16 cellular contexts compared by ENCODE assay signal in genomic region chr4:47482326-47482725, GRCh38. TPM values are rescaled to one million over a fixed set of nuclear protein-coding genes. Genes with fewer than 3 reads are reported as not detected.
DNase-seq lines count a peak whose midpoint lies in the region; ATAC-seq and TF ChIP-seq lines count a peak whose summit lies in the region.
"Had no signal": no experiment of that assay in that cellular context is flagged by ENCODE, and none has a peak within 500 bp of the region (broad histone marks: within the 10 kb centered on the region; RNA-seq: fewer than 3 reads in every experiment).

No MANE protein-coding gene starts in this region.

- ATAC-seq in stimulated activated memory B cell treated with anti-CD40 and anti-IgM and Interleukin-4, amounts not matched to agents 10 μg/mL and 1 μg/mL and 100 μg/mL, for 72 hours, result no peak
- ATAC-seq in HG03045 (IDR thresholded peaks at IDR 0.05; ENCODE audit: unreplicated experiment) (no peak), HG02981 (IDR thresholded peaks at IDR 0.05; ENCODE audit: unreplicated experiment) (no peak)

- TF ChIP-seq CTCF in SU-DHL-6 (IDR thresholded peaks at IDR 0.05; ENCODE audit: insufficient read depth, low read length, poor library complexity, severe bottlenecking) (no peak), ascending aorta (IDR thresholded peaks at IDR 0.05) (no peak)

- no peaks in the 10 kb centered on the region for H3K79me2 ChIP-seq in SU-DHL-6 (ENCODE audit: insufficient read depth, low read length)

- peak overlapping the region; percentile 31 for H3K4me2 ChIP-seq in SU-DHL-6 (ENCODE audit: low read depth, low read length, poor library complexity, severe bottlenecking)

- peaks cover 4% of the 10 kb centered on the region; the same call in 1 of the 2 replicates for H3F3A ChIP-seq in SU-DHL-6 (ENCODE audit: insufficient read depth)

- no peaks in the 10 kb centered on the region for H3K9me3 ChIP-seq in SU-DHL-6 (ENCODE audit: insufficient read depth, low read length)
- no peaks in the 10 kb centered on the region for H3K9me3 ChIP-seq in ascending aorta
- H3K9me3 ChIP-seq: thoracic aorta had no signal

- H3K9ac ChIP-seq in SU-DHL-6 (ENCODE audit: low read length), result no peak overlapping the region

- H3K4me1 ChIP-seq in ascending aorta, result peaks cover 0 to 7% of the 10 kb centered on the region in 2 donors

- no peaks in the 10 kb centered on the region for H3K36me3 ChIP-seq in SU-DHL-6 (ENCODE audit: low read length)
- no peaks in the 10 kb centered on the region for H3K36me3 ChIP-seq in ascending aorta
- H3K36me3 ChIP-seq: thoracic aorta had no signal

- H3K4me3 Mint-ChIP-seq in stimulated activated memory B cell treated with anti-CD40 and anti-IgM and Interleukin-4, amounts not matched to agents 10 μg/mL and 1 μg/mL and 100 μg/mL, for 72 hours, result no peak overlapping the region
- H3K4me3 Mint-ChIP-seq: activated naive CD4-positive, alpha-beta T cell treated with anti-CD3 and anti-CD28 coated beads, Interleukin-2, amount 50 U/mL, for 24 hours had no signal

- no peaks in the 10 kb centered on the region for H3K27me3 Mint-ChIP-seq in stimulated activated memory B cell treated with anti-CD40 and anti-IgM and Interleukin-4, amounts not matched to agents 10 μg/mL and 1 μg/mL and 100 μg/mL, for 72 hours
- H3K27me3 Mint-ChIP-seq: activated naive CD4-positive, alpha-beta T cell treated with anti-CD3 and anti-CD28 coated beads, Interleukin-2, amount 50 U/mL, for 24 hours had no signal

- no peak overlapping the region for H3K4me3 ChIP-seq in SU-DHL-6 (ENCODE audit: insufficient read depth, low read length, poor library complexity, severe bottlenecking)
- H3K4me3 ChIP-seq in ascending aorta, result no peak overlapping the region
- H3K4me3 ChIP-seq: thoracic aorta had no signal

- H3K27ac ChIP-seq in SU-DHL-6 (ENCODE audit: low read depth, low read length) (no peak overlapping the region), ascending aorta (peak overlapping the region in 1 of 2 donors; percentile 58)
- H3K27ac ChIP-seq: 22Rv1, HL-60, thoracic aorta had no signal

- H4K20me1 ChIP-seq in SU-DHL-6 (ENCODE audit: low read depth, low read length), result no peaks in the 10 kb centered on the region

- peak overlapping the region; percentile 65 for H2AFZ ChIP-seq in SU-DHL-6 (ENCODE audit: low read depth, low read length, severe bottlenecking)

- intact Hi-C loops in ascending aorta (cut with DNase I), result no loop called here

- H3K9me3 Mint-ChIP-seq in stimulated activated memory B cell treated with anti-CD40 and anti-IgM and Interleukin-4, amounts not matched to agents 10 μg/mL and 1 μg/mL and 100 μg/mL, for 72 hours, result no peaks in the 10 kb centered on the region
- H3K9me3 Mint-ChIP-seq: activated naive CD4-positive, alpha-beta T cell treated with anti-CD3 and anti-CD28 coated beads, Interleukin-2, amount 50 U/mL, for 24 hours had no signal

- peak overlapping the region; percentile 45 for H3K27ac Mint-ChIP-seq in stimulated activated memory B cell treated with anti-CD40 and anti-IgM and Interleukin-4, amounts not matched to agents 10 μg/mL and 1 μg/mL and 100 μg/mL, for 72 hours
- H3K27ac Mint-ChIP-seq: activated naive CD4-positive, alpha-beta T cell treated with anti-CD3 and anti-CD28 coated beads, Interleukin-2, amount 50 U/mL, for 24 hours had no signal

- peaks cover 29% of the 10 kb centered on the region for H3K4me1 Mint-ChIP-seq in stimulated activated memory B cell treated with anti-CD40 and anti-IgM and Interleukin-4, amounts not matched to agents 10 μg/mL and 1 μg/mL and 100 μg/mL, for 72 hours

- no peaks in the 10 kb centered on the region for H3K36me3 Mint-ChIP-seq in stimulated activated memory B cell treated with anti-CD40 and anti-IgM and Interleukin-4, amounts not matched to agents 10 μg/mL and 1 μg/mL and 100 μg/mL, for 72 hours
- H3K36me3 Mint-ChIP-seq: activated naive CD4-positive, alpha-beta T cell treated with anti-CD3 and anti-CD28 coated beads, Interleukin-2, amount 50 U/mL, for 24 hours had no signal

- no peaks in the 10 kb centered on the region for H3K9me2 ChIP-seq in SU-DHL-6 (replicated peaks; ENCODE audit: insufficient read depth, low read length)

- DNase-seq in NOMO-1 treated with DMSO at 0.1 percent for 48 hours (lab: John Stamatoyannopoulos, UW; ENCODE audit: unreplicated experiment), result peak; percentile 47
- DNase-seq in NOMO-1 treated with dmso at 0.1 percent for 144 hours (lab: John Stamatoyannopoulos, UW; ENCODE audit: unreplicated experiment), result no peak
- DNase-seq in fibroblast of gingiva (ENCODE audit: low read depth), result peak; percentile 30
- no peak for DNase-seq in ascending aorta (ENCODE audit: low spot score in 2 of 2)
- DNase-seq: activated CD4-positive, alpha-beta T cell treated with anti-CD3 and anti-CD28 coated beads, Interleukin-2, amount 50 U/mL, for 48 hours; effector CD4-positive, alpha-beta T cell; NCI-H1105 treated with DMSO at 0.1 percent for 48 hours; NCI-H524 treated with DMSO at 0.1 percent for 48 hours had no signal

- H3K27me3 ChIP-seq in SU-DHL-6 (ENCODE audit: low read length), result no peaks in the 10 kb centered on the region
- H3K27me3 ChIP-seq in ascending aorta, result no peaks in the 10 kb centered on the region

RNA-seq across cellular contexts. Expression of gene ATP10D, which starts 2.7 kb away (rescaled TPM):
- 22.1 TPM for total RNA-seq in ascending aorta

RNA-seq across cellular contexts. Expression of gene COMMD8, which starts 18.8 kb away (rescaled TPM):
- 1.7 TPM for total RNA-seq in ascending aorta

Comparison
In these comparisons a context has a peak if more than half of its experiments do, and no peak if none do; other contexts are left out.
1. DNase-seq: peak in NOMO-1 treated with DMSO at 0.1 percent for 48 hours (single experiment) and fibroblast of gingiva (single experiment); none in NOMO-1 treated with dmso at 0.1 percent for 144 hours (single experiment) and ascending aorta (0 of 2).